18 cellular contexts compared by ENCODE assay signal in genomic region chr3:32009957-32010356, GRCh38. TPM values are rescaled to one million over a fixed set of nuclear protein-coding genes. Genes with fewer than 3 reads are reported as not detected.
"Had no signal": no experiment of that assay in that cellular context is flagged by ENCODE, and none has a peak within 500 bp of the region (broad histone marks: within the 10 kb centered on the region; RNA-seq: fewer than 3 reads in every experiment).

No MANE protein-coding gene starts in this region.

- DNase-seq: activated CD4-positive, alpha-beta T cell treated with anti-CD3 and anti-CD28 coated beads for 4 hours; activated effector memory CD4-positive, alpha-beta T cell treated with Interleukin-2 at 50 U/mL for 16 hours; activated naive CD4-positive, alpha-beta T cell treated with anti-CD3 and anti-CD28 coated beads, Interleukin-2, amount 10 ng/mL, durations not matched to agents 7 days and 5 days; aorta; erythroblast; head of caudate nucleus; kidney; left lung; mammary epithelial cell; retina; substantia nigra; T-helper 2 cell; tibial artery had no signal

- H3K9me3 Mint-ChIP-seq: activated CD8-positive, alpha-beta T cell treated with anti-CD3 and anti-CD28 coated beads for 36 hours; activated naive CD4-positive, alpha-beta T cell treated with anti-CD3 and anti-CD28 coated beads, Interleukin-2, amount 10 ng/mL, durations not matched to agents 7 days and 5 days; central memory CD8-positive, alpha-beta T cell; neural crest cell had no signal

- H3K4me3 Mint-ChIP-seq: activated CD8-positive, alpha-beta T cell treated with anti-CD3 and anti-CD28 coated beads for 36 hours; activated naive CD4-positive, alpha-beta T cell treated with anti-CD3 and anti-CD28 coated beads, Interleukin-2, amount 10 ng/mL, durations not matched to agents 7 days and 5 days; central memory CD8-positive, alpha-beta T cell; neural crest cell; WTC11 had no signal

- H3K36me3 Mint-ChIP-seq: activated naive CD4-positive, alpha-beta T cell treated with anti-CD3 and anti-CD28 coated beads, Interleukin-2, amount 10 ng/mL, durations not matched to agents 7 days and 5 days had no signal

- H3K4me1 Mint-ChIP-seq: central memory CD8-positive, alpha-beta T cell; neural crest cell; WTC11 had no signal

- ATAC-seq: activated CD8-positive, alpha-beta T cell treated with anti-CD3 and anti-CD28 coated beads for 36 hours; left lung; stimulated activated naive CD8-positive, alpha-beta T cell treated with anti-CD3 and anti-CD28 coated beads, Interleukin-15, Interleukin-2, amounts not matched to agents 100 U/mL and 50 U/mL, for 24 hours; WTC11 had no signal

- H3K27ac Mint-ChIP-seq: activated CD8-positive, alpha-beta T cell treated with anti-CD3 and anti-CD28 coated beads for 36 hours; activated naive CD4-positive, alpha-beta T cell treated with anti-CD3 and anti-CD28 coated beads, Interleukin-2, amount 10 ng/mL, durations not matched to agents 7 days and 5 days; WTC11 had no signal

RNA-seq across cellular contexts. Expression of gene ZNF860, which starts 28.4 kb away (rescaled TPM):
- total RNA-seq: activated CD8-positive, alpha-beta T cell treated with anti-CD3 and anti-CD28 coated beads for 36 hours had no signal
